Comparison of ENCODE assay signal across 8 cellular contexts in the genomic region with DNA sequence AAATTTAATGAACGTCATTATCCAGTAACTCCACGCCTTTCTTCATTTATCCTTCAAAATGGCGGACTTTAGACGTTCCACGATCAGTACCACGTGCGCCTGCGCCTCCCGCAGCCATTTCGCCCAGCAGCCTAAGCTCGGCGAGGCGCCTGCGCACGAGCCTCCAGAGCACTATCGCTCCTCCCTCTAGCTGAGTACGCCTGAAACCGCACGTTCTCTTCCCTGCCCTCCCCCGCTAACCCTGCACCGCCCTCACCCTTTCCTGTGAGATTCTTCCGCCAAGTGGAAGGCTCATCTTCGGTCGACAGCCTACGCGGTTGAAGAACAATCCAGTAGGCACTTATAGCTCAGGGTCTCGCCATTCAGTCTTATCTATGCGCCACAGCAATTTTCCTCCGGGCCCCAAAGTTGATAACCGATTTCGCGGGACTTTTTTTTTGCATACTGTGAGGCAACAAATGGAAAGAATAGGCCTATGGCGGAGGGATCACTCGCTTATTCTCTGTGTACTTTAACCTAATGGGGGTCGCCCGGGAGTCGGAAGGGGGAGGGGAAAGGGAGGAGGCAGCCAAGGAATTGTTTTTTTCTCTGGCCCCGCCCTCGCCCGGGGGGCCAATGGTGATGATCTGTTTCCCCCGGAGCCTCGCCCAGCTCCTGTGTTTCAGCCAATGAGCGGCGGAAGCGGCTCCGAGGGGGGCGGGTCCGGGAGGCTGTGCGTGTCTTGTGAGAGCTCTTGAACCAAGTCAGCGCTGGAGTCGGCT. TPM values are rescaled to one million over a fixed set of nuclear protein-coding genes. Genes with fewer than 3 reads are reported as not detected.
DNase-seq lines count a peak whose midpoint lies in the region; ATAC-seq, FAIRE-seq and TF ChIP-seq lines count a peak whose summit lies in the region.

A gene with protein sequence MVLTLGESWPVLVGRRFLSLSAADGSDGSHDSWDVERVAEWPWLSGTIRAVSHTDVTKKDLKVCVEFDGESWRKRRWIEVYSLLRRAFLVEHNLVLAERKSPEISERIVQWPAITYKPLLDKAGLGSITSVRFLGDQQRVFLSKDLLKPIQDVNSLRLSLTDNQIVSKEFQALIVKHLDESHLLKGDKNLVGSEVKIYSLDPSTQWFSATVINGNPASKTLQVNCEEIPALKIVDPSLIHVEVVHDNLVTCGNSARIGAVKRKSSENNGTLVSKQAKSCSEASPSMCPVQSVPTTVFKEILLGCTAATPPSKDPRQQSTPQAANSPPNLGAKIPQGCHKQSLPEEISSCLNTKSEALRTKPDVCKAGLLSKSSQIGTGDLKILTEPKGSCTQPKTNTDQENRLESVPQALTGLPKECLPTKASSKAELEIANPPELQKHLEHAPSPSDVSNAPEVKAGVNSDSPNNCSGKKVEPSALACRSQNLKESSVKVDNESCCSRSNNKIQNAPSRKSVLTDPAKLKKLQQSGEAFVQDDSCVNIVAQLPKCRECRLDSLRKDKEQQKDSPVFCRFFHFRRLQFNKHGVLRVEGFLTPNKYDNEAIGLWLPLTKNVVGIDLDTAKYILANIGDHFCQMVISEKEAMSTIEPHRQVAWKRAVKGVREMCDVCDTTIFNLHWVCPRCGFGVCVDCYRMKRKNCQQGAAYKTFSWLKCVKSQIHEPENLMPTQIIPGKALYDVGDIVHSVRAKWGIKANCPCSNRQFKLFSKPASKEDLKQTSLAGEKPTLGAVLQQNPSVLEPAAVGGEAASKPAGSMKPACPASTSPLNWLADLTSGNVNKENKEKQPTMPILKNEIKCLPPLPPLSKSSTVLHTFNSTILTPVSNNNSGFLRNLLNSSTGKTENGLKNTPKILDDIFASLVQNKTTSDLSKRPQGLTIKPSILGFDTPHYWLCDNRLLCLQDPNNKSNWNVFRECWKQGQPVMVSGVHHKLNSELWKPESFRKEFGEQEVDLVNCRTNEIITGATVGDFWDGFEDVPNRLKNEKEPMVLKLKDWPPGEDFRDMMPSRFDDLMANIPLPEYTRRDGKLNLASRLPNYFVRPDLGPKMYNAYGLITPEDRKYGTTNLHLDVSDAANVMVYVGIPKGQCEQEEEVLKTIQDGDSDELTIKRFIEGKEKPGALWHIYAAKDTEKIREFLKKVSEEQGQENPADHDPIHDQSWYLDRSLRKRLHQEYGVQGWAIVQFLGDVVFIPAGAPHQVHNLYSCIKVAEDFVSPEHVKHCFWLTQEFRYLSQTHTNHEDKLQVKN (N-terminal part only) (plus strand): TSS at position 741 of the 761 bp plus-strand sequence. CDS start 677 bp downstream, outside the sequence.

- H3K4me3 ChIP-seq in BE2C (ENCODE audit: low read depth, low read length) (peak within 1 kb of the TSS; percentile 81), kidney epithelial cell (ENCODE audit: low read depth, low read length) (peak within 1 kb of the TSS; percentile 70)

- H3K27me3 ChIP-seq in BE2C (no peaks in the 10 kb centered on the region), kidney epithelial cell (ENCODE audit: control insufficient read depth, insufficient read depth, low read length) (no peaks in the 10 kb centered on the region)

- peaks cover 6% of the 10 kb centered on the region for H3K27me3 Mint-ChIP-seq in activated CD4-positive, alpha-beta T cell treated with anti-CD3 and anti-CD28 coated beads, Interleukin-2, amount 10 ng/mL, durations not matched to agents 24 days and 14 days

- H3K4me1 Mint-ChIP-seq in activated CD4-positive, alpha-beta T cell treated with anti-CD3 and anti-CD28 coated beads, Interleukin-2, amount 10 ng/mL, durations not matched to agents 24 days and 14 days: peaks cover 45% of the 10 kb centered on the region

- H3K27ac Mint-ChIP-seq in activated CD4-positive, alpha-beta T cell treated with anti-CD3 and anti-CD28 coated beads, Interleukin-2, amount 10 ng/mL, durations not matched to agents 24 days and 14 days: peak within 1 kb of the TSS; percentile 99

- H3K9me3 Mint-ChIP-seq in activated CD4-positive, alpha-beta T cell treated with anti-CD3 and anti-CD28 coated beads, Interleukin-2, amount 10 ng/mL, durations not matched to agents 24 days and 14 days: peaks cover 16% of the 10 kb centered on the region

- peaks cover 4% of the 10 kb centered on the region; the same call in 1 of the 2 replicates for H3K9me3 ChIP-seq in BE2C

- TF ChIP-seq CTCF in BE2C (IDR thresholded peaks at IDR 0.05; ENCODE audit: low read depth, low read length) (no peak), kidney epithelial cell (IDR thresholded peaks at IDR 0.05; ENCODE audit: insufficient read depth, low read length, poor library complexity, severe bottlenecking) (no peak)

- peak; percentile 61 for FAIRE-seq in colon (lab: Jason Lieb, UNC)

- H3K36me3 ChIP-seq in BE2C: no peaks in the 10 kb centered on the region
- no peaks in the 10 kb centered on the region for H3K36me3 ChIP-seq in kidney epithelial cell (ENCODE audit: control insufficient read depth, insufficient read depth, low read length)

- no peaks in the 10 kb centered on the region for H3K4me1 ChIP-seq in BE2C

- peak; percentile 78 for ATAC-seq in GM19372 (IDR thresholded peaks at IDR 0.05; ENCODE audit: low read depth, unreplicated experiment)
- peak; percentile 76 for ATAC-seq in HG03521 (IDR thresholded peaks at IDR 0.05; ENCODE audit: unreplicated experiment)

- peak; percentile 96 for DNase-seq in BE2C
- peak; percentile 97 for DNase-seq in NCI-H69 (lab: John Stamatoyannopoulos, UW)
- peak; percentile 100 for DNase-seq in activated CD4-positive, alpha-beta T cell treated with anti-CD3 and anti-CD28 coated beads, Interleukin-2, amount 10 ng/mL, durations not matched to agents 24 days and 14 days
- peak; percentile 97 for DNase-seq in kidney epithelial cell (ENCODE audit: low read depth)
- peak; percentile 100 for DNase-seq in stimulated activated CD4-positive, alpha-beta T cell treated with anti-CD3 and anti-CD28 coated beads, Interleukin-15, amount 100 ng/mL, for 24 hours

- intact Hi-C loops in activated CD4-positive, alpha-beta T cell treated with anti-CD3 and anti-CD28 coated beads, Interleukin-2, amount 10 ng/mL, durations not matched to agents 24 days and 14 days (cut with micrococcal nuclease): loop anchor here (1.0 to 5.0 kb wide), 4 partner anchors 41 to 334 kb away; a partner anchor contains a TSS

- peaks cover 56% of the 10 kb centered on the region for H3K36me3 Mint-ChIP-seq in activated CD4-positive, alpha-beta T cell treated with anti-CD3 and anti-CD28 coated beads, Interleukin-2, amount 10 ng/mL, durations not matched to agents 24 days and 14 days (ENCODE audit: low read depth)

- peak within 1 kb of the TSS; percentile 95 for H3K4me3 Mint-ChIP-seq in activated CD4-positive, alpha-beta T cell treated with anti-CD3 and anti-CD28 coated beads, Interleukin-2, amount 10 ng/mL, durations not matched to agents 24 days and 14 days

RNA-seq across cellular contexts. Expression of the gene that starts here (rescaled TPM):
- 8.3 TPM for polyA plus RNA-seq in BE2C (2012; ENCODE audit: insufficient read depth, insufficient read length, low read depth)
- 69.6 and 74.0 TPM in 2 replicates for total RNA-seq in activated CD4-positive, alpha-beta T cell treated with anti-CD3 and anti-CD28 coated beads, Interleukin-2, amount 10 ng/mL, durations not matched to agents 24 days and 14 days
- 20.4 and 21.9 TPM in 2 replicates for total RNA-seq in kidney epithelial cell

Comparison
In these comparisons a context has a peak if more than half of its experiments do, and no peak if none do; other contexts are left out.
1. Peak in every context shown above with its lines: DNase-seq, ATAC-seq and H3K4me3 ChIP-seq.